Comparison of ENCODE assay signal across 2 cellular contexts in the genomic region with DNA sequence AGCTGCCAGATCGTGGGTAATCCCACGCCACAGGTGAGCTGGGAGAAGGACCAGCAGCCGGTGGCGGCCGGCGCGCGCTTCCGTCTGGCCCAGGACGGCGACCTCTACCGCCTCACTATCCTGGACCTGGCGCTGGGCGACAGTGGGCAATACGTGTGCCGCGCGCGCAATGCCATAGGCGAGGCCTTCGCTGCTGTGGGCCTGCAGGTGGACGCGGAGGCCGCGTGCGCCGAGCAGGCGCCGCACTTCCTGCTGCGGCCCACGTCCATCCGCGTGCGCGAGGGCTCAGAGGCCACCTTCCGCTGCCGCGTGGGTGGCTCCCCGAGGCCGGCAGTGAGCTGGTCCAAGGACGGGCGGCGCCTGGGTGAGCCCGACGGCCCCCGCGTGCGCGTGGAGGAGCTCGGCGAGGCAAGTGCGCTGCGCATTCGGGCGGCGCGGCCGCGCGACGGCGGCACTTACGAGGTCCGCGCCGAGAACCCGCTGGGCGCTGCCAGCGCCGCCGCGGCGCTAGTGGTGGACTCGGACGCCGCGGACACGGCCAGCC.
A peak's percentile ranks its signal among the peaks of the same experiment; 100 is the strongest.
TF ChIP-seq lines count a peak whose summit lies in the region.

No MANE protein-coding gene starts in this region.

TF ChIP-seq in HCT116, 20 proteins besides CTCF, POLR2A, EP300 and RAD21:
- no peak for TF ChIP-seq ZFX (IDR thresholded peaks at IDR 0.05)
- no peak for TF ChIP-seq EZH2 (IDR thresholded peaks at IDR 0.05)
- no peak for TF ChIP-seq SP1 (IDR thresholded peaks at IDR 0.05; ENCODE audit: low read depth)
- no peak for TF ChIP-seq YY1 (IDR thresholded peaks at IDR 0.05; ENCODE audit: extremely low read depth, insufficient replicate concordance, low read depth, low read length)
- no peak for TF ChIP-seq POLR2AphosphoS5 (IDR thresholded peaks at IDR 0.05; ENCODE audit: low read depth, low read length)
- TF ChIP-seq, protein P1, sequence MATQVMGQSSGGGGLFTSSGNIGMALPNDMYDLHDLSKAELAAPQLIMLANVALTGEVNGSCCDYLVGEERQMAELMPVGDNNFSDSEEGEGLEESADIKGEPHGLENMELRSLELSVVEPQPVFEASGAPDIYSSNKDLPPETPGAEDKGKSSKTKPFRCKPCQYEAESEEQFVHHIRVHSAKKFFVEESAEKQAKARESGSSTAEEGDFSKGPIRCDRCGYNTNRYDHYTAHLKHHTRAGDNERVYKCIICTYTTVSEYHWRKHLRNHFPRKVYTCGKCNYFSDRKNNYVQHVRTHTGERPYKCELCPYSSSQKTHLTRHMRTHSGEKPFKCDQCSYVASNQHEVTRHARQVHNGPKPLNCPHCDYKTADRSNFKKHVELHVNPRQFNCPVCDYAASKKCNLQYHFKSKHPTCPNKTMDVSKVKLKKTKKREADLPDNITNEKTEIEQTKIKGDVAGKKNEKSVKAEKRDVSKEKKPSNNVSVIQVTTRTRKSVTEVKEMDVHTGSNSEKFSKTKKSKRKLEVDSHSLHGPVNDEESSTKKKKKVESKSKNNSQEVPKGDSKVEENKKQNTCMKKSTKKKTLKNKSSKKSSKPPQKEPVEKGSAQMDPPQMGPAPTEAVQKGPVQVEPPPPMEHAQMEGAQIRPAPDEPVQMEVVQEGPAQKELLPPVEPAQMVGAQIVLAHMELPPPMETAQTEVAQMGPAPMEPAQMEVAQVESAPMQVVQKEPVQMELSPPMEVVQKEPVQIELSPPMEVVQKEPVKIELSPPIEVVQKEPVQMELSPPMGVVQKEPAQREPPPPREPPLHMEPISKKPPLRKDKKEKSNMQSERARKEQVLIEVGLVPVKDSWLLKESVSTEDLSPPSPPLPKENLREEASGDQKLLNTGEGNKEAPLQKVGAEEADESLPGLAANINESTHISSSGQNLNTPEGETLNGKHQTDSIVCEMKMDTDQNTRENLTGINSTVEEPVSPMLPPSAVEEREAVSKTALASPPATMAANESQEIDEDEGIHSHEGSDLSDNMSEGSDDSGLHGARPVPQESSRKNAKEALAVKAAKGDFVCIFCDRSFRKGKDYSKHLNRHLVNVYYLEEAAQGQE (IDR thresholded peaks at IDR 0.05; ENCODE audit: low read depth) = no peak
- no peak for TF ChIP-seq EGR1 (IDR thresholded peaks at IDR 0.05; ENCODE audit: low read depth)
- TF ChIP-seq CBX3 (IDR thresholded peaks at IDR 0.05; ENCODE audit: low read depth) = no peak
- TF ChIP-seq JUND (IDR thresholded peaks at IDR 0.05) = no peak
- no peak for TF ChIP-seq CEBPB (IDR thresholded peaks at IDR 0.05; ENCODE audit: low read depth)

TF ChIP-seq in endothelial cell of umbilical vein, 7 proteins besides CTCF, POLR2A, EP300 and RAD21:
- TF ChIP-seq MYC (IDR thresholded peaks at IDR 0.05; ENCODE audit: low read depth, low read length) = no peak
- TF ChIP-seq EZH2 (IDR thresholded peaks at IDR 0.05; ENCODE audit: borderline replicate concordance, low read depth, low read length, severe bottlenecking) = peak; percentile 26
- no peak for TF ChIP-seq POLR2AphosphoS5 (IDR thresholded peaks at IDR 0.05; ENCODE audit: insufficient read depth, low read depth, low read length)
- TF ChIP-seq, protein P2, sequence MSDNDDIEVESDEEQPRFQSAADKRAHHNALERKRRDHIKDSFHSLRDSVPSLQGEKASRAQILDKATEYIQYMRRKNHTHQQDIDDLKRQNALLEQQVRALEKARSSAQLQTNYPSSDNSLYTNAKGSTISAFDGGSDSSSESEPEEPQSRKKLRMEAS (IDR thresholded peaks at IDR 0.05; ENCODE audit: insufficient read depth, insufficient read length) = no peak
- no peak for TF ChIP-seq JUN (IDR thresholded peaks at IDR 0.05; ENCODE audit: borderline replicate concordance, insufficient read depth, insufficient read length, low read depth)
